ENCODE assay signal across 29 cellular contexts in the genomic region with DNA sequence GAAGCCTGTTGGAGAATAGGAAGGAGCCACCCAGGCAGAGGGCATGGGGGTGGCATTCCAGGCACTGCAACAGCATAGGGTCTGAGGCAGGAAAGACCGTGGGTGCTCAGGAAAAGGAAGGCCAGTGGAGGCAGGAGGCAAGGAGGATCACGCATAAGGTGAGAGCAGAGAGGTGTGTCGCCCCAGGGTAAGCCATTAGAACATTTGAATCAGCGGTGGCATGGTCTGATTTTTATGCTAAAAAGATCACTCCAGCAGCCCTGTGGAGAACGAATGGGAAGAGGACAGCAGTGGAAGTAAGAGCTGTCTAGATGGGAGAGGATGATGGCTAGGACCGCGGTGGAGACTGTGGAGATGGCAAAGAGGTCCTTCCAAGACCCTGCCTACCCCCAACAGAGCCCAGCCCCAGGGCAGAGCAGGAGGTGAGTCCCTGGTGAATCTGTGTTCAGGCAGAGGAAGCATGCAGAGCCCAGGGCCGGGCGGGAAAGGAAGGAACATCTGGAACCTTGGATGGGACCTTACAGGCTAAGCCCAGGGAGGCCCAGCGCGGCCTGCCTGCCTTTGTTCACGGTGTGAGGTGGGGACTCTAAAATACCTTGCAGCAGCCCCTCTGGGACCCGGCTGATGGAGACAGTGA. TPM values are rescaled to one million over a fixed set of nuclear protein-coding genes. Genes with fewer than 3 reads are reported as not detected.
"Had no signal": no experiment of that assay in that cellular context is flagged by ENCODE, and none has a peak within 500 bp of the region (broad histone marks: within the 10 kb centered on the region; RNA-seq: fewer than 3 reads in every experiment).

No MANE protein-coding gene starts in this region.

- H3K36me3 ChIP-seq: brain microvascular endothelial cell, cardiac muscle cell, MG63, SJCRH30 had no signal

- H3K27ac ChIP-seq: brain microvascular endothelial cell, cardiac muscle cell, RWPE1, SJCRH30, VCaP had no signal

- H3K27ac Mint-ChIP-seq: activated CD4-positive, alpha-beta memory T cell treated with anti-CD3 and anti-CD28 coated beads for 36 hours; activated CD4-positive, alpha-beta T cell treated with anti-CD3 and anti-CD28 coated beads, Interleukin-2, amount 10 ng/mL, durations not matched to agents 7 days and 5 days; activated naive CD4-positive, alpha-beta T cell treated with anti-CD3 and anti-CD28 coated beads, Interleukin-2, amount 50 U/mL, for 24 hours; activated T-cell treated with anti-CD3 and anti-CD28 coated beads, Interleukin-2, amount 50 U/mL, for 24 hours; activated T-helper 1 cell treated with anti-CD3 and anti-CD28 coated beads, Interleukin-12 subunit alpha, Interleukin-12 subunit beta, Interleukin-2, Interleukin-4 antibody, amounts not matched to agents 30 ng/mL and 10 ng/mL and 1 ng/mL, durations not matched to agents 14 hours and 24 hours and 36 hours had no signal

- H3K4me3 Mint-ChIP-seq: activated CD4-positive, alpha-beta memory T cell treated with anti-CD3 and anti-CD28 coated beads for 36 hours; activated CD4-positive, alpha-beta T cell treated with anti-CD3 and anti-CD28 coated beads, Interleukin-2, amount 10 ng/mL, durations not matched to agents 7 days and 5 days; activated naive CD4-positive, alpha-beta T cell treated with anti-CD3 and anti-CD28 coated beads, Interleukin-2, amount 50 U/mL, for 24 hours; activated T-cell treated with anti-CD3 and anti-CD28 coated beads, Interleukin-2, amount 50 U/mL, for 24 hours; activated T-helper 1 cell treated with anti-CD3 and anti-CD28 coated beads, Interleukin-12 subunit alpha, Interleukin-12 subunit beta, Interleukin-2, Interleukin-4 antibody, amounts not matched to agents 30 ng/mL and 10 ng/mL and 1 ng/mL, durations not matched to agents 14 hours and 24 hours and 36 hours had no signal

- ATAC-seq: Panc1 had no signal

- H3K9me3 ChIP-seq: MG63, SJCRH30, SK-N-SH had no signal

- H3K9me3 Mint-ChIP-seq: activated CD4-positive, alpha-beta memory T cell treated with anti-CD3 and anti-CD28 coated beads for 36 hours; activated CD4-positive, alpha-beta T cell treated with anti-CD3 and anti-CD28 coated beads, Interleukin-2, amount 10 ng/mL, durations not matched to agents 7 days and 5 days; activated naive CD4-positive, alpha-beta T cell treated with anti-CD3 and anti-CD28 coated beads, Interleukin-2, amount 50 U/mL, for 24 hours; activated T-cell treated with anti-CD3 and anti-CD28 coated beads, Interleukin-2, amount 50 U/mL, for 24 hours; activated T-helper 1 cell treated with anti-CD3 and anti-CD28 coated beads, Interleukin-12 subunit alpha, Interleukin-12 subunit beta, Interleukin-2, Interleukin-4 antibody, amounts not matched to agents 30 ng/mL and 10 ng/mL and 1 ng/mL, durations not matched to agents 14 hours and 24 hours and 36 hours had no signal

- H3K4me1 ChIP-seq: SJCRH30 had no signal

- H3K36me3 Mint-ChIP-seq: activated CD4-positive, alpha-beta memory T cell treated with anti-CD3 and anti-CD28 coated beads for 36 hours; activated naive CD4-positive, alpha-beta T cell treated with anti-CD3 and anti-CD28 coated beads, Interleukin-2, amount 50 U/mL, for 24 hours had no signal

- H3K9ac ChIP-seq: SK-N-SH had no signal

- DNase-seq: activated CD4-positive, alpha-beta memory T cell treated with anti-CD3 and anti-CD28 coated beads for 36 hours; activated CD4-positive, alpha-beta T cell treated with anti-CD3 and anti-CD28 coated beads, Interleukin-2, amount 10 ng/mL, durations not matched to agents 7 days and 5 days; activated CD4-positive, CD25-positive, alpha-beta regulatory T cell; activated effector memory CD4-positive, alpha-beta T cell treated with Interleukin-2 at 50 U/mL for 16 hours; activated naive CD4-positive, alpha-beta T cell; activated T-cell treated with anti-CD3 and anti-CD28 coated beads, Interleukin-2, amount 50 U/mL, for 24 hours; amygdala; brain microvascular endothelial cell; MG63; MV-4-11; NCI-H1092 treated with DMSO at 0.1 percent for 48 hours; NCI-H1417 treated with DMSO at 0.1 percent for 48 hours; NCI-H1694; NCI-H2029 treated with DMSO at 0.1 percent for 48 hours; NCI-H510A treated with DMSO at 0.1 percent for 48 hours; NCI-H69; NK-92 treated with Interleukin-12 subunit alpha and Interleukin-12 subunit beta, amount 100 ng/mL, for 24 hours; OCI-M1; Right ventricle myocardium superior; SJCRH30; SK-N-SH; T-helper 1 cell had no signal

- H3K4me2 ChIP-seq: SK-N-SH had no signal

- H3K4me3 ChIP-seq: cardiac muscle cell, MG63, SJCRH30 had no signal

RNA-seq across cellular contexts. Expression of a gene that starts 7.8 kb away (rescaled TPM):
- total RNA-seq: activated CD4-positive, alpha-beta memory T cell treated with anti-CD3 and anti-CD28 coated beads for 36 hours; activated CD4-positive, alpha-beta T cell treated with anti-CD3 and anti-CD28 coated beads, Interleukin-2, amount 10 ng/mL, durations not matched to agents 7 days and 5 days; activated T-helper 1 cell treated with anti-CD3 and anti-CD28 coated beads, Interleukin-12 subunit alpha, Interleukin-12 subunit beta, Interleukin-2, Interleukin-4 antibody, amounts not matched to agents 30 ng/mL and 10 ng/mL and 1 ng/mL, durations not matched to agents 14 hours and 24 hours and 36 hours; cardiac muscle cell; Right ventricle myocardium superior; SJCRH30; T-helper 2 cell treated with Interferon-gamma antibody and Interleukin-4, amounts not matched to agents 100 ng/mL and 5 ng/mL, for 36 hours had no signal
- polyA plus RNA-seq: cardiac muscle cell, SK-N-SH had no signal

RNA-seq across cellular contexts. Expression of a gene that starts 34.5 kb away (rescaled TPM):
- total RNA-seq: activated CD4-positive, alpha-beta T cell treated with anti-CD3 and anti-CD28 coated beads, Interleukin-2, amount 10 ng/mL, durations not matched to agents 7 days and 5 days; activated T-helper 1 cell treated with anti-CD3 and anti-CD28 coated beads, Interleukin-12 subunit alpha, Interleukin-12 subunit beta, Interleukin-2, Interleukin-4 antibody, amounts not matched to agents 30 ng/mL and 10 ng/mL and 1 ng/mL, durations not matched to agents 14 hours and 24 hours and 36 hours; cardiac muscle cell; T-helper 2 cell treated with Interferon-gamma antibody and Interleukin-4, amounts not matched to agents 100 ng/mL and 5 ng/mL, for 36 hours had no signal
- polyA plus RNA-seq: cardiac muscle cell, SK-N-SH had no signal

RNA-seq across cellular contexts. Expression of a gene that starts 53.7 kb away (rescaled TPM):
- total RNA-seq: activated CD4-positive, alpha-beta memory T cell treated with anti-CD3 and anti-CD28 coated beads for 36 hours; activated CD4-positive, alpha-beta T cell treated with anti-CD3 and anti-CD28 coated beads, Interleukin-2, amount 10 ng/mL, durations not matched to agents 7 days and 5 days; activated T-helper 1 cell treated with anti-CD3 and anti-CD28 coated beads, Interleukin-12 subunit alpha, Interleukin-12 subunit beta, Interleukin-2, Interleukin-4 antibody, amounts not matched to agents 30 ng/mL and 10 ng/mL and 1 ng/mL, durations not matched to agents 14 hours and 24 hours and 36 hours; cardiac muscle cell; Right ventricle myocardium superior; SJCRH30; T-helper 2 cell treated with Interferon-gamma antibody and Interleukin-4, amounts not matched to agents 100 ng/mL and 5 ng/mL, for 36 hours had no signal
- polyA plus RNA-seq: cardiac muscle cell had no signal
